Comparison of ENCODE assay signal across 12 cellular contexts in genomic region chr2:178417916-178418315, GRCh38.
DNase-seq lines count a peak whose midpoint lies in the region; ATAC-seq and TF ChIP-seq lines count a peak whose summit lies in the region.
"Had no signal": no experiment of that assay in that cellular context is flagged by ENCODE, and none has a peak within 500 bp of the region (broad histone marks: within the 10 kb centered on the region; RNA-seq: fewer than 3 reads in every experiment).

No MANE protein-coding gene starts in this region.

- no peaks in the 10 kb centered on the region for H3K4me1 ChIP-seq in HEK293 (ENCODE audit: control insufficient read depth, insufficient read depth, low read length)

- in situ Hi-C loops in brain microvascular endothelial cell (cut with HindIII; ENCODE audit: low pct_ligation_motif_present, low sequenced_read_pairs) = loop anchor here (25.0 kb wide), 1 partner anchor 281 kb away; no protein-coding TSS in a partner anchor

- no peak overlapping the region for H3K4me3 ChIP-seq in HEK293 (ENCODE audit: low read depth, low read length)
- no peak overlapping the region for H3K4me3 ChIP-seq in brain microvascular endothelial cell (ENCODE audit: low read depth, low read length)
- H3K4me3 ChIP-seq: A549, GM23248 had no signal

- CTCF ChIA-PET in HEK293 (lab: Yijun Ruan, JAX) = interaction anchor here (1.2 to 2.8 kb wide), 8 partner anchors 13 to 306 kb away, joined by 3 to 19 read pairs (median 7); partner anchors contain the start of gene RBM45

- POLR2A ChIA-PET in HEK293 (lab: Yijun Ruan, JAX) = interaction anchor here (1.1 kb wide), 3 partner anchors 9 to 306 kb away, joined by 4 to 7 read pairs (median 5); no protein-coding TSS in a partner anchor

- DNase-seq in epithelial cell of prostate (ENCODE audit: low read depth, low spot score) = no peak
- peak; percentile 5 for DNase-seq in superior temporal gyrus (ENCODE audit: extremely low spot score)
- no peak for DNase-seq in brain microvascular endothelial cell
- DNase-seq: BE2C, DMS 273 treated with DMSO at 0.1 percent for 48 hours had no signal

- H3K36me3 ChIP-seq in HEK293 (ENCODE audit: control insufficient read depth in 2 of 2, insufficient read depth in 1 of 2, low read length in 2 of 2) (no peaks in the 10 kb centered on the region), brain microvascular endothelial cell (replicated peaks) (no peaks in the 10 kb centered on the region)
- H3K36me3 ChIP-seq: BE2C had no signal

- H3K27me3 ChIP-seq in brain microvascular endothelial cell (replicated peaks) = no peaks in the 10 kb centered on the region
- H3K27me3 ChIP-seq: BE2C had no signal

- no peaks in the 10 kb centered on the region for H3K9me3 ChIP-seq in HEK293 (ENCODE audit: control insufficient read depth, insufficient read depth, low read depth, low read length)
- H3K9me3 ChIP-seq: A549, BE2C had no signal

- H3K27ac ChIP-seq in HEK293 (ENCODE audit: extremely low read depth, low read depth, low read length) (no peak overlapping the region), VCaP (peak overlapping the region; percentile 74), epithelial cell of prostate (peak overlapping the region; percentile 25), brain microvascular endothelial cell (no peak overlapping the region)
- H3K27ac ChIP-seq: A549, GM23248 had no signal

- ATAC-seq in HG03095 (IDR thresholded peaks at IDR 0.05; ENCODE audit: unreplicated experiment) (no peak), GM18498 (IDR thresholded peaks at IDR 0.05; ENCODE audit: unreplicated experiment) (no peak)
- ATAC-seq: A549, HCT116 had no signal

- TF ChIP-seq CTCF in HEK293 (tag by site-specific recombination; IDR thresholded peaks at IDR 0.05) (no peak), VCaP (conservative IDR thresholded peaks at IDR 0.05) (no peak), brain microvascular endothelial cell (IDR thresholded peaks at IDR 0.05; ENCODE audit: low read depth, low read length, missing control alignments) (no peak)

TF ChIP-seq in HEK293, 187 proteins besides CTCF, POLR2A, EP300 and RAD21:
- TF ChIP-seq PRDM10 (tag by site-specific recombination; IDR thresholded peaks at IDR 0.05) (peak; percentile 34; the same call in 1 of the 2 replicates), ZNF169 (tag by site-specific recombination; IDR thresholded peaks at IDR 0.05) (no peak)

Comparison
In these comparisons a context has a peak if more than half of its experiments do, and no peak if none do; other contexts are left out.
1. H3K27ac ChIP-seq: peak in VCaP (single experiment) and epithelial cell of prostate (single experiment); none in HEK293 (single experiment) and brain microvascular endothelial cell (single experiment).